1 cellular context compared by ENCODE assay signal in genomic region chr2:26245810-26246209, GRCh38.
TF ChIP-seq lines count a peak whose summit lies in the region.

No MANE protein-coding gene starts in this region.

TF ChIP-seq in GM23338, 12 proteins besides CTCF, POLR2A, EP300 and RAD21 (continued from another document):
- no peak for TF ChIP-seq ZNF462 (CRISPR knock-in tag; IDR thresholded peaks at IDR 0.05)
